23 cellular contexts compared by ENCODE assay signal in the genomic region with DNA sequence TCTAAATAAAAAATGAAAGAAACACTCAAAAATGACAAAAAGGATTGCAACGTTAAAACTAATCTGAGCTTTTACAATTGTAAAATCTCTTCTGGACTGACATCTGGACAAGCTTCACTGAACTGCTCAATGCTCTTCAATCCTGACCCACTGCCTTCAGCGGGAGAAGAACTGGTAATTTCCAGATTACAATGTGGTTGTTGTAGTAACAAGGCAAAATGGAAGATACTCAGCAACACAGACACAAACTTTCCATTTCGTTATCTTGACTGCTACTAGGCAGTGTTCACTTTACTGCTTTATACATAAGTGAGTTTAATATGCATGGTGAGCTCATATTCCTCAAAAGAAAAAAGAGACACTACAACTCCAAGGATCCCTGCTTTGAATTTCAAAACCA. TPM values are rescaled to one million over a fixed set of nuclear protein-coding genes. Genes with fewer than 3 reads are reported as not detected.
DNase-seq lines count a peak whose midpoint lies in the region; ATAC-seq, FAIRE-seq and TF ChIP-seq lines count a peak whose summit lies in the region.
"Had no signal": no experiment of that assay in that cellular context is flagged by ENCODE, and none has a peak within 500 bp of the region (broad histone marks: within the 10 kb centered on the region; RNA-seq: fewer than 3 reads in every experiment).

No MANE protein-coding gene starts in this region.

- H3K27me3 ChIP-seq in heart left ventricle, result no peaks in the 10 kb centered on the region
- no peaks in the 10 kb centered on the region for H3K27me3 ChIP-seq in left ventricle myocardium inferior (ENCODE audit: low read depth)
- H3K27me3 ChIP-seq in endothelial cell of umbilical vein (ENCODE audit: control insufficient read depth in 2 of 2, insufficient read depth in 2 of 2, low read length in 2 of 2), result no peaks in the 10 kb centered on the region
- H3K27me3 ChIP-seq in neuron (ENCODE audit: insufficient read depth, low read length), result no peaks in the 10 kb centered on the region
- H3K27me3 ChIP-seq in CD4-positive, alpha-beta memory T cell (ENCODE audit: insufficient read depth, low read length), result no peaks in the 10 kb centered on the region

- BruUV-seq in endothelial cell of umbilical vein (replicated peaks; lab: Mats Ljungman, UMichigan), result no TSS peak

- H3K36me3 ChIP-seq in heart left ventricle (no peaks in the 10 kb centered on the region), left ventricle myocardium inferior (no peaks in the 10 kb centered on the region), endothelial cell of umbilical vein (ENCODE audit: control insufficient read depth in 2 of 2, extremely low read depth in 1 of 2, insufficient read depth in 2 of 2, low read length in 2 of 2) (no peaks in the 10 kb centered on the region), neuron (ENCODE audit: insufficient read depth, low read length) (no peaks in the 10 kb centered on the region)
- H3K36me3 ChIP-seq in CD4-positive, alpha-beta memory T cell (ENCODE audit: insufficient read depth, low read length), result no peaks in the 10 kb centered on the region

- H3K9me3 ChIP-seq in heart left ventricle, result no peaks in the 10 kb centered on the region
- H3K9me3 ChIP-seq in left ventricle myocardium inferior (replicated peaks), result no peaks in the 10 kb centered on the region
- H3K9me3 ChIP-seq in endothelial cell of umbilical vein (replicated peaks; ENCODE audit: control insufficient read depth, insufficient read depth, low read length), result no peaks in the 10 kb centered on the region
- no peaks in the 10 kb centered on the region for H3K9me3 ChIP-seq in neuron (ENCODE audit: low read length)
- no peaks in the 10 kb centered on the region for H3K9me3 ChIP-seq in CD4-positive, alpha-beta memory T cell (ENCODE audit: control insufficient read depth in 1 of 2, low read length in 2 of 2)

- H4K20me1 ChIP-seq in endothelial cell of umbilical vein (replicated peaks; ENCODE audit: control insufficient read depth, extremely low read depth, insufficient read depth, low read length), result no peaks in the 10 kb centered on the region

- H3K4me1 Mint-ChIP-seq in CD4-positive, alpha-beta memory T cell, result no peaks in the 10 kb centered on the region

- no peak for TF ChIP-seq CTCF in heart left ventricle (IDR thresholded peaks at IDR 0.05)
- TF ChIP-seq CTCF in left ventricle myocardium inferior (IDR thresholded peaks at IDR 0.05; ENCODE audit: borderline replicate concordance), result no peak
- TF ChIP-seq CTCF in endothelial cell of umbilical vein (IDR thresholded peaks at IDR 0.05; ENCODE audit: extremely low read depth in 1 of 2, insufficient read depth in 1 of 2, low read depth in 1 of 2, low read length in 2 of 2), result no peak

- H3K4me3 ChIP-seq in heart left ventricle, result no peak overlapping the region
- H3K4me3 ChIP-seq in left ventricle myocardium inferior, result no peak overlapping the region
- no peak overlapping the region for H3K4me3 ChIP-seq in endothelial cell of umbilical vein (replicated peaks in 1 of 3; ENCODE audit: insufficient read depth in 1 of 3, low read depth in 1 of 3, low read length in 3 of 3)
- no peak overlapping the region for H3K4me3 ChIP-seq in neuron (ENCODE audit: low read length)
- no peak overlapping the region for H3K4me3 ChIP-seq in CD4-positive, alpha-beta memory T cell (ENCODE audit: low read length in 2 of 2)
- H3K4me3 ChIP-seq: K562, PC-9 had no signal

- H3K27me3 Mint-ChIP-seq in CD4-positive, alpha-beta memory T cell, result no peaks in the 10 kb centered on the region

- H3K36me3 Mint-ChIP-seq in CD4-positive, alpha-beta memory T cell, result no peaks in the 10 kb centered on the region

- H3K27ac ChIP-seq in heart left ventricle (no peak overlapping the region), left ventricle myocardium inferior (replicated peaks) (no peak overlapping the region), endothelial cell of umbilical vein (ENCODE audit: insufficient read depth, low read depth, low read length) (no peak overlapping the region)
- no peak overlapping the region for H3K27ac ChIP-seq in CD4-positive, alpha-beta memory T cell (ENCODE audit: low read depth, low read length)
- H3K27ac ChIP-seq: PC-9, RWPE1 had no signal

- no peak overlapping the region for H3K9ac ChIP-seq in endothelial cell of umbilical vein (replicated peaks; ENCODE audit: extremely low read depth, insufficient read depth, low read length)

- WGBS in heart left ventricle, 4 donors, result 41 to 70% (median 61%) methylated on average over 3 of the region's 3 CpGs

- ATAC-seq in heart left ventricle, result peak in 3 of 4 donors; percentile 22 to 65 (median 33)
- ATAC-seq in HG03342 (IDR thresholded peaks at IDR 0.05; ENCODE audit: unreplicated experiment), result no peak
- ATAC-seq: K562 had no signal

- intact Hi-C loops in heart left ventricle (cut with DNase I), result loop anchor here in 2 of 10 donors (10.0 kb wide), 2 partner anchors 145 to 345 kb away; no protein-coding TSS in a partner anchor
- intact Hi-C loops in left ventricle myocardium inferior (cut with micrococcal nuclease), result loop anchor here (10.0 kb wide), 1 partner anchor 125 kb away; no protein-coding TSS in a partner anchor
- intact Hi-C loops in endothelial cell of umbilical vein (cut with micrococcal nuclease), result no loop called here
- intact Hi-C loops in CD4-positive, alpha-beta memory T cell (cut with micrococcal nuclease), result no loop called here

- no peak for TF ChIP-seq POLR2A in heart left ventricle (IDR thresholded peaks at IDR 0.05)
- TF ChIP-seq POLR2A in endothelial cell of umbilical vein (IDR thresholded peaks at IDR 0.05; ENCODE audit: low read depth, low read length), result no peak

- CTCF ChIA-PET in endothelial cell of umbilical vein (lab: Charles Lee), result interaction anchor here (8.3 kb wide), 1 partner anchor 8 kb away, joined by 83 read pairs; no protein-coding TSS in a partner anchor
- CTCF ChIA-PET in CD4-positive, alpha-beta memory T cell (lab: Charles Lee; ENCODE audit: partially characterized antibody), result no interaction called here

- no peaks in the 10 kb centered on the region for H3K9me3 Mint-ChIP-seq in CD4-positive, alpha-beta memory T cell

- no peak overlapping the region for H3K27ac Mint-ChIP-seq in CD4-positive, alpha-beta memory T cell

- POLR2A ChIA-PET in endothelial cell of umbilical vein (lab: Charles Lee), result no interaction called here
- POLR2A ChIA-PET in CD4-positive, alpha-beta memory T cell (lab: Charles Lee; ENCODE audit: partially characterized antibody), result no interaction called here

- H2AFZ ChIP-seq in endothelial cell of umbilical vein (ENCODE audit: low read depth, low read length) (no peak overlapping the region), neuron (ENCODE audit: low read depth, low read length) (peak overlapping the region; percentile 29)
- H2AFZ ChIP-seq: PC-9 had no signal

- no peak overlapping the region for H3K4me3 Mint-ChIP-seq in CD4-positive, alpha-beta memory T cell

- H3K9me1 ChIP-seq in endothelial cell of umbilical vein (replicated peaks; ENCODE audit: control insufficient read depth, extremely low read depth, insufficient read depth, low read length), result no peaks in the 10 kb centered on the region

- dilution Hi-C loops in endothelial cell of umbilical vein (cut with MboI; ENCODE audit: extremely low pct_ligation_motif_present, low sequenced_read_pairs), result no loop called here

- no peak for DNase-seq in heart left ventricle
- no peak for DNase-seq in left ventricle myocardium inferior
- DNase-seq in endothelial cell of umbilical vein (ENCODE audit: low read depth, low spot score), result no peak
- no peak for DNase-seq in ecto neural progenitor cell (ENCODE audit: low spot score)
- DNase-seq in SK-N-DZ (ENCODE audit: low spot score), result no peak
- DNase-seq in CD4-positive, alpha-beta memory T cell, result no peak
- DNase-seq: 8988T, COR-L47, DMS153, EL, NCI-H1105 treated with DMSO at 0.1 percent for 48 hours, NCI-H1694, NCI-H510A treated with DMSO at 0.1 percent for 48 hours, NCI-H774, PC-9, SIG-M5 had no signal

- no peak overlapping the region for H3K4me2 ChIP-seq in endothelial cell of umbilical vein (ENCODE audit: insufficient read depth, low read length)
- H3K4me2 ChIP-seq: PC-9 had no signal

- peaks cover 0 to 8% (median 0%) of the 10 kb centered on the region in 12 donors for H3K4me1 ChIP-seq in heart left ventricle
- peaks cover 26% of the 10 kb centered on the region for H3K4me1 ChIP-seq in left ventricle myocardium inferior
- no peaks in the 10 kb centered on the region for H3K4me1 ChIP-seq in endothelial cell of umbilical vein (ENCODE audit: control insufficient read depth, extremely low read depth, insufficient read depth, low read length)
- H3K4me1 ChIP-seq in neuron (ENCODE audit: insufficient read depth, low read length), result peaks cover 3% of the 10 kb centered on the region
- H3K4me1 ChIP-seq in CD4-positive, alpha-beta memory T cell (ENCODE audit: insufficient read depth, low read length), result no peaks in the 10 kb centered on the region

- FAIRE-seq in endothelial cell of umbilical vein (lab: Jason Lieb, UNC), result peak; percentile 21
- FAIRE-seq: GM12891, GM18507, K562 had no signal

- H3K79me2 ChIP-seq in endothelial cell of umbilical vein (ENCODE audit: control insufficient read depth, insufficient read depth, low read length), result no peaks in the 10 kb centered on the region

TF ChIP-seq in endothelial cell of umbilical vein, 7 proteins besides CTCF, POLR2A, EP300 and RAD21 (continues in another document):
- TF ChIP-seq JUN (IDR thresholded peaks at IDR 0.05; ENCODE audit: borderline replicate concordance, insufficient read depth, insufficient read length, low read depth) (no peak), EZH2 (IDR thresholded peaks at IDR 0.05; ENCODE audit: borderline replicate concordance, low read depth, low read length, severe bottlenecking) (no peak)
- TF ChIP-seq, protein P1, sequence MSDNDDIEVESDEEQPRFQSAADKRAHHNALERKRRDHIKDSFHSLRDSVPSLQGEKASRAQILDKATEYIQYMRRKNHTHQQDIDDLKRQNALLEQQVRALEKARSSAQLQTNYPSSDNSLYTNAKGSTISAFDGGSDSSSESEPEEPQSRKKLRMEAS (IDR thresholded peaks at IDR 0.05; ENCODE audit: insufficient read depth, insufficient read length), result no peak

RNA-seq across cellular contexts. Expression of a gene that starts 51.9 kb away (rescaled TPM):
- total RNA-seq in heart left ventricle (10 to 100 TPM in 6 of 9 donors, 1 to 10 TPM in 3; 2.7 to 22.9 (median 13.3) TPM), left ventricle myocardium inferior (39.3 TPM), endothelial cell of umbilical vein (2.7 and 10.3 TPM in 2 replicates)
- polyA plus RNA-seq in heart left ventricle (10 to 100 TPM in 1 of 2 donors, 1 to 10 TPM in 1; 3.2 to 42.3 TPM), endothelial cell of umbilical vein (3.0 TPM in 2 replicates)
- polyA plus RNA-seq in endothelial cell of umbilical vein (2011; cell fraction: cytosol; rRNA removed), result 4.2 and 4.8 TPM in 2 replicates
- polyA plus RNA-seq in endothelial cell of umbilical vein (2011; cell fraction: nucleus; rRNA removed), result 23.6 and 31.0 TPM in 2 replicates
- 42.8 and 83.5 TPM in 2 replicates for polyA plus RNA-seq in endothelial cell of umbilical vein (2012)
- 2.1 and 4.4 TPM in 2 replicates for polyA minus RNA-seq in endothelial cell of umbilical vein
- not detected for polyA minus RNA-seq in endothelial cell of umbilical vein (2011; cell fraction: cytosol; rRNA and poly(A)+ RNA removed)
- 7.6 and 13.3 TPM in 2 replicates for polyA minus RNA-seq in endothelial cell of umbilical vein (2011; cell fraction: nucleus; rRNA and poly(A)+ RNA removed)
- polyA plus RNA-seq in SK-N-DZ (2014; cell fraction: cytosol; rRNA removed), result 1.6 and 2.0 TPM in 2 replicates
- 8.0 and 10.4 TPM in 2 replicates for polyA plus RNA-seq in SK-N-DZ (2014; cell fraction: nucleus; rRNA removed)
- not detected for total RNA-seq in CD4-positive, alpha-beta memory T cell
- not detected for polyA plus RNA-seq in CD4-positive, alpha-beta memory T cell
- total RNA-seq: K562 had no signal
- polyA plus RNA-seq: AG04450, K562 had no signal
